Comparison of ENCODE assay signal across 18 cellular contexts in the genomic region with DNA sequence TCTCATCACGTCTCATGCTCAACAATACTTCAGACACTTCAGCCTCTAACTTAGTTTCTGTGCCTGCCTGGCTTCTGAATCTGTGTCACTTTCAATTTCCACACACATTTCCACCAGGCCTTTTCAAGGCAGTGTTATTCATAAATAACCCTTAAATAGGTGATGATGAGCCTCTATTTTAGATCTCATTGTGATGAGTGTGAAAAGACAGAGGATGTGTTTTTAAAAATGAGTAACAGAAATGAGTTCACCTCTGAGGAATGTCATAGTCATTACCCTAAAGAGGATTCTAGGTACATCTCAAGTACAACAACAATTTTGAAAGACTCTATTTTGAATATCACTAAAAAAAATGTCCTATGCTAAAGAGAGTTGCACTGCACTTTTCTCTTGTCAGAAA.
DNase-seq lines count a peak whose midpoint lies in the region; ATAC-seq, FAIRE-seq and TF ChIP-seq lines count a peak whose summit lies in the region.
"Had no signal": no experiment of that assay in that cellular context is flagged by ENCODE, and none has a peak within 500 bp of the region (broad histone marks: within the 10 kb centered on the region; RNA-seq: fewer than 3 reads in every experiment).

No MANE protein-coding gene starts in this region.

- H3K79me2 ChIP-seq in MM.1S (ENCODE audit: low read length): no peaks in the 10 kb centered on the region

- H3K4me3 ChIP-seq in MM.1S (ENCODE audit: low read length): no peak overlapping the region
- H3K4me3 ChIP-seq in bronchial epithelial cell (ENCODE audit: low read depth, low read length): no peak overlapping the region
- no peak overlapping the region for H3K4me3 ChIP-seq in sigmoid colon
- H3K4me3 ChIP-seq: HAP-1, SJCRH30 had no signal

- H3K27ac ChIP-seq in MM.1S (ENCODE audit: low read length) (peak overlapping the region; percentile 1; the same call in 1 of the 2 replicates), sigmoid colon (peak overlapping the region in 2 of 4 donors; percentile 13 to 27)
- H3K27ac ChIP-seq: SJCRH30 had no signal

- H3K9me2 ChIP-seq in MM.1S (replicated peaks; ENCODE audit: insufficient read depth, low read length): no peaks in the 10 kb centered on the region

- no peak for FAIRE-seq in bronchial epithelial cell (lab: Jason Lieb, UNC)
- FAIRE-seq: endometrium had no signal

- no peaks in the 10 kb centered on the region for H4K20me1 ChIP-seq in MM.1S (ENCODE audit: insufficient read depth, low read length)

- 82 to 90% methylated on average over 1 of the region's 1 CpG for WGBS in sigmoid colon, 2 donors

- ATAC-seq in GM18870 (IDR thresholded peaks at IDR 0.05; ENCODE audit: unreplicated experiment): no peak
- ATAC-seq: right cardiac atrium had no signal

- peak overlapping the region; percentile 23; the same call in 1 of the 2 replicates for H3K4me2 ChIP-seq in MM.1S (ENCODE audit: low read depth, low read length)

- H3K36me3 ChIP-seq in MM.1S (replicated peaks; ENCODE audit: insufficient read depth, low read length) (no peaks in the 10 kb centered on the region), bronchial epithelial cell (ENCODE audit: control insufficient read depth, insufficient read depth, low read length) (no peaks in the 10 kb centered on the region), sigmoid colon (no peaks in the 10 kb centered on the region)
- H3K36me3 ChIP-seq: HAP-1, SJCRH30 had no signal

- H3F3A ChIP-seq in MM.1S (ENCODE audit: insufficient read depth, low read length): peaks cover 30% of the 10 kb centered on the region

- no peak for TF ChIP-seq EP300 in sigmoid colon (IDR thresholded peaks at IDR 0.05)

- intact Hi-C loops in sigmoid colon (cut with DNase I): no loop called here

- TF ChIP-seq CTCF in MM.1S (IDR thresholded peaks at IDR 0.05; ENCODE audit: low read length) (no peak), bronchial epithelial cell (IDR thresholded peaks at IDR 0.05; ENCODE audit: insufficient read depth, low read length, severe bottlenecking) (no peak), sigmoid colon (IDR thresholded peaks at IDR 0.05) (no peak)

- H3K4me1 ChIP-seq in MM.1S (ENCODE audit: low read length) (peaks cover 53% of the 10 kb centered on the region), sigmoid colon (peaks cover 0 to 12% (median 4%) of the 10 kb centered on the region in 4 donors)
- H3K4me1 ChIP-seq: HAP-1, SJCRH30 had no signal

- H3K27me3 ChIP-seq in MM.1S (replicated peaks; ENCODE audit: insufficient read depth, low read length) (no peaks in the 10 kb centered on the region), bronchial epithelial cell (ENCODE audit: control insufficient read depth, insufficient read depth, low read length) (no peaks in the 10 kb centered on the region), sigmoid colon (no peaks in the 10 kb centered on the region)
- H3K27me3 ChIP-seq: SJCRH30 had no signal

- peak; percentile 65 for DNase-seq in EL
- peak; percentile 46 for DNase-seq in MM.1S
- DNase-seq in bronchial epithelial cell (ENCODE audit: low read depth): peak; percentile 66
- DNase-seq in myocyte (ENCODE audit: low read depth): peak; percentile 6
- DNase-seq in activated naive CD4-positive, alpha-beta T cell treated with Interleukin-2 at 50 U/mL for 16 hours: no peak
- DNase-seq in sigmoid colon: no peak
- DNase-seq: activated CD4-positive, alpha-beta T cell treated with anti-CD3 and anti-CD28 coated beads, Interleukin-2, amount 50 U/mL, for 1 hour; activated T-cell treated with anti-CD3 and anti-CD28 coated beads, Interleukin-2, amount 50 U/mL, for 48 hours; C1 segment of cervical spinal cord; DMS79; NCI-H1417 treated with DMSO at 0.1 percent for 48 hours; NCI-H446; right cardiac atrium; SJCRH30; stimulated activated CD4-positive, alpha-beta T cell treated with anti-CD3 and anti-CD28 coated beads, Interleukin-1b, Interleukin-23, amount 100 ng/mL, for 48 hours had no signal

- no peak overlapping the region for H2AFZ ChIP-seq in MM.1S (ENCODE audit: low read length)

- no peak for TF ChIP-seq POLR2A in sigmoid colon (IDR thresholded peaks at IDR 0.05)

- H3K9me3 ChIP-seq in MM.1S (replicated peaks; ENCODE audit: insufficient read depth, low read length) (no peaks in the 10 kb centered on the region), sigmoid colon (peaks cover 0 to under 1% (median 0%) of the 10 kb centered on the region in 4 donors)
- H3K9me3 ChIP-seq: HAP-1, SJCRH30 had no signal

- H3K9ac ChIP-seq in MM.1S (ENCODE audit: low read length): no peak overlapping the region

Comparison
In these comparisons a context has a peak if more than half of its experiments do, and no peak if none do; other contexts are left out.
1. DNase-seq: peak in EL (single experiment), MM.1S (single experiment), bronchial epithelial cell (single experiment) and myocyte (single experiment); none in activated naive CD4-positive, alpha-beta T cell treated with Interleukin-2 at 50 U/mL for 16 hours (single experiment) and sigmoid colon (single experiment).